21 cellular contexts compared by ENCODE assay signal in genomic region chr1:65489481-65489880, GRCh38.
"Had no signal": no experiment of that assay in that cellular context is flagged by ENCODE, and none has a peak within 500 bp of the region (broad histone marks: within the 10 kb centered on the region; RNA-seq: fewer than 3 reads in every experiment).

No MANE protein-coding gene starts in this region.

- H3K36me3 ChIP-seq: MG63, SJSA1 had no signal

- H3K27me3 ChIP-seq: MG63, SJSA1 had no signal

- H3K4me3 ChIP-seq: MG63, SJSA1, SK-N-MC had no signal

- H3K27ac ChIP-seq: SJSA1, SK-N-MC had no signal

- H3K9me3 ChIP-seq: MG63, SJSA1 had no signal

- DNase-seq: KBM-7, MG63, NCI-H1092, NCI-H1105 treated with DMSO at 0.1 percent for 48 hours, NCI-H1417 treated with DMSO at 0.1 percent for 48 hours, NCI-H146, NCI-H1694 treated with DMSO at 0.1 percent for 48 hours, NCI-H1930, NCI-H2081, NCI-H2107, NCI-H226, NCI-H446, NCI-H510A, NCI-H524 treated with DMSO at 0.1 percent for 48 hours, NCI-H69, NCI-H774, Right ventricle myocardium superior, RPMI8226, SIG-M5 had no signal
